Comparison of ENCODE assay signal across 24 cellular contexts in genomic region chr6:428047-428608, GRCh38. TPM values are rescaled to one million over a fixed set of nuclear protein-coding genes. Genes with fewer than 3 reads are reported as not detected.
"Had no signal": no experiment of that assay in that cellular context is flagged by ENCODE, and none has a peak within 500 bp of the region (broad histone marks: within the 10 kb centered on the region; RNA-seq: fewer than 3 reads in every experiment).

No MANE protein-coding gene starts in this region.

- H3K4me1 ChIP-seq: gastroesophageal sphincter, left ventricle myocardium inferior, neural progenitor cell, testis, transverse colon had no signal

- H3K4me2 ChIP-seq: hepatocyte, neural progenitor cell had no signal

- ATAC-seq: activated CD4-positive, alpha-beta T cell treated with anti-CD3 and anti-CD28 coated beads for 36 hours; gastroesophageal sphincter; natural killer cell; right cardiac atrium; stimulated activated naive CD8-positive, alpha-beta T cell treated with anti-CD3 and anti-CD28 coated beads, Interleukin-15, Interleukin-2, amounts not matched to agents 100 U/mL and 50 U/mL, for 24 hours had no signal

- H3K27me3 ChIP-seq: neural progenitor cell, testis, transverse colon had no signal

- H3K27ac ChIP-seq: gastroesophageal sphincter, hepatocyte, left ventricle myocardium inferior, neural progenitor cell, testis, transverse colon had no signal

- H3K9ac ChIP-seq: neural progenitor cell had no signal

- H3K36me3 ChIP-seq: gastroesophageal sphincter, left ventricle myocardium inferior, neural progenitor cell, transverse colon had no signal

- DNase-seq: activated B cell treated with CpG ODN at 0.5 μM for 24 hours; activated CD4-positive, alpha-beta T cell treated with anti-CD3 and anti-CD28 coated beads for 36 hours; activated CD4-positive, alpha-beta T cell treated with anti-CD3 and anti-CD28 coated beads, Interleukin-2, amount 50 U/mL, for 4 hours; activated CD8-positive, alpha-beta memory T cell treated with anti-CD3 and anti-CD28 coated beads, Interleukin-2, amount 50 U/mL, for 4 hours; activated gamma-delta T cell; activated naive CD4-positive, alpha-beta T cell treated with anti-CD3 and anti-CD28 coated beads, Interleukin-2, amount 10 ng/mL, durations not matched to agents 7 days and 5 days; activated T-cell treated with anti-CD3 and anti-CD28 coated beads, Interleukin-2, amount 50 U/mL, for 1 hour; caudate nucleus; cortex of kidney; islet precursor cell; left ventricle myocardium inferior; mesendoderm; natural killer cell; posterior cingulate gyrus; right cardiac atrium; stimulated activated CD4-positive, alpha-beta T cell treated with anti-CD3 and anti-CD28 coated beads, Interleukin-2, amount 100 ng/mL, for 48 hours; stimulated activated naive CD8-positive, alpha-beta T cell treated with anti-CD3 and anti-CD28 coated beads, Interleukin-15, Interleukin-2, amounts not matched to agents 100 U/mL and 50 U/mL, for 24 hours; testis; transverse colon had no signal

- H3K9me3 ChIP-seq: gastroesophageal sphincter, left ventricle myocardium inferior, testis, transverse colon had no signal

- H3K4me3 ChIP-seq: gastroesophageal sphincter, hepatocyte, left ventricle myocardium inferior, lung, neural progenitor cell, testis, transverse colon had no signal

RNA-seq across cellular contexts. Expression of gene IRF4, which starts 36.6 kb away (rescaled TPM):
- total RNA-seq: endothelial cell of umbilical vein had no signal
- polyA plus RNA-seq: endothelial cell of umbilical vein had no signal
